In genomic region chr21:14454642-14455009, GRCh38 we compare ENCODE assay signal across 11 cellular contexts.
A peak's percentile ranks its signal among the peaks of the same experiment; 100 is the strongest.
DNase-seq lines count a peak whose midpoint lies in the region; ATAC-seq and TF ChIP-seq lines count a peak whose summit lies in the region.
"Had no signal": no experiment of that assay in that cellular context is flagged by ENCODE, and none has a peak within 500 bp of the region (broad histone marks: within the 10 kb centered on the region; RNA-seq: fewer than 3 reads in every experiment).

No MANE protein-coding gene starts in this region.

- ATAC-seq in GM18505 (IDR thresholded peaks at IDR 0.05; ENCODE audit: unreplicated experiment) (peak; percentile 70), GM19468 (IDR thresholded peaks at IDR 0.05; ENCODE audit: extremely low read depth, unreplicated experiment) (peak; percentile 59), HG03064 (IDR thresholded peaks at IDR 0.05; ENCODE audit: low read depth, unreplicated experiment) (peak; percentile 74)

- H3K4me3 Mint-ChIP-seq in activated naive CD8-positive, alpha-beta T cell = no peak overlapping the region
- H3K4me3 Mint-ChIP-seq: naive B cell had no signal

- H3K27me3 Mint-ChIP-seq in activated naive CD8-positive, alpha-beta T cell = no peaks in the 10 kb centered on the region
- H3K27me3 Mint-ChIP-seq: naive B cell had no signal

- H3K9me3 Mint-ChIP-seq in activated naive CD8-positive, alpha-beta T cell (ENCODE audit: low read depth) = no peaks in the 10 kb centered on the region
- H3K9me3 Mint-ChIP-seq: naive B cell had no signal

- TF ChIP-seq POLR2A in GM18505 (IDR thresholded peaks at IDR 0.05; ENCODE audit: borderline replicate concordance, extremely low read depth, insufficient read depth, insufficient read length) = peak; percentile 21

- no peak for DNase-seq in 8988T
- DNase-seq in foreskin fibroblast = no peak
- no peak for DNase-seq in DMS53 (lab: John Stamatoyannopoulos, UW)
- DNase-seq in HCEC 1CT = no peak
- DNase-seq: activated CD4-positive, alpha-beta T cell treated with anti-CD3 and anti-CD28 coated beads for 1 hour; central memory CD4-positive, alpha-beta T cell; naive B cell had no signal

- TF ChIP-seq CTCF in foreskin fibroblast (IDR thresholded peaks at IDR 0.05; ENCODE audit: low read depth, low read length) = no peak

- H3K36me3 Mint-ChIP-seq in activated naive CD8-positive, alpha-beta T cell = no peaks in the 10 kb centered on the region
- H3K36me3 Mint-ChIP-seq: naive B cell had no signal

- peaks cover 19% of the 10 kb centered on the region for H3K4me1 Mint-ChIP-seq in activated naive CD8-positive, alpha-beta T cell (ENCODE audit: low read depth)
- H3K4me1 Mint-ChIP-seq: naive B cell had no signal

- no peak overlapping the region for H3K4me3 ChIP-seq in foreskin fibroblast (ENCODE audit: low read depth in 1 of 2, low read length in 2 of 2)

- peak overlapping the region; percentile 59 for H3K27ac Mint-ChIP-seq in activated naive CD8-positive, alpha-beta T cell
